29 cellular contexts compared by ENCODE assay signal in genomic region chr1:207318072-207318619, GRCh38. TPM values are rescaled to one million over a fixed set of nuclear protein-coding genes. Genes with fewer than 3 reads are reported as not detected.
DNase-seq lines count a peak whose midpoint lies in the region; ATAC-seq, FAIRE-seq and TF ChIP-seq lines count a peak whose summit lies in the region.
"Had no signal": no experiment of that assay in that cellular context is flagged by ENCODE, and none has a peak within 500 bp of the region (broad histone marks: within the 10 kb centered on the region; RNA-seq: fewer than 3 reads in every experiment).

No MANE protein-coding gene starts in this region.

- no peak for FAIRE-seq in HepG2 (lab: Jason Lieb, UNC)
- FAIRE-seq: endometrium, G401.6 had no signal

- no peak overlapping the region for H3K27ac ChIP-seq in CD8-positive, alpha-beta T cell (ENCODE audit: low read depth, low read length)
- H3K27ac ChIP-seq in PC-9 (peak overlapping the region; percentile 92; the same call in 1 of the 2 replicates), left lung (peak overlapping the region; percentile 33 to 98), spleen (peak overlapping the region in 7 of 8 donors; percentile 44 to 100 (median 99)), HepG2 (ENCODE audit: extremely low read length, insufficient read depth, low read length) (no peak overlapping the region)
- H3K27ac ChIP-seq: cardiac muscle cell, KMS-11, testis had no signal

- no peaks in the 10 kb centered on the region for H3K27me3 ChIP-seq in CD8-positive, alpha-beta T cell (ENCODE audit: insufficient read depth, low read length)
- H3K27me3 ChIP-seq in PC-9 (ENCODE audit: insufficient read depth, low read depth) (no peaks in the 10 kb centered on the region), left lung (no peaks in the 10 kb centered on the region), spleen (replicated peaks in 1 of 7) (no peaks in the 10 kb centered on the region), HepG2 (ENCODE audit: control insufficient read depth in 1 of 2, insufficient read depth in 2 of 2, low read length in 2 of 2) (no peaks in the 10 kb centered on the region; a peak in 2 of 5 replicates)
- H3K27me3 ChIP-seq: cardiac muscle cell, testis had no signal

- ATAC-seq in CD8-positive, alpha-beta T cell, result no peak
- ATAC-seq in left lung (no peak), sciatic nerve (no peak), HG03095 (IDR thresholded peaks at IDR 0.05; ENCODE audit: unreplicated experiment) (no peak), HepG2 (no peak)
- ATAC-seq: activated CD8-positive, alpha-beta T cell treated with anti-CD3 and anti-CD28 coated beads for 36 hours; GM23338; natural killer cell treated with Interleukin-12 subunit alpha and Interleukin-12 subunit beta and Interleukin-15 and Interleukin-18, amount 100 ng/mL, for 72 hours; stimulated activated naive B cell treated with anti-CD40 and anti-IgM and Interleukin-4, amounts not matched to agents 10 μg/mL and 1 μg/mL and 100 μg/mL, for 72 hours had no signal

- TF ChIP-seq EP300 in HepG2 (IDR thresholded peaks at IDR 0.05; ENCODE audit: low read depth in 2 of 2, low read length in 2 of 2) (no peak), HepG2 (CRISPR knock-in tag; IDR thresholded peaks at IDR 0.05; ENCODE audit: borderline replicate concordance) (no peak)

- 69 to 92% (median 83%) methylated on average over 3 of the region's 3 CpGs for WGBS in spleen, 5 donors
- 46% methylated on average over 3 of the region's 3 CpGs for WGBS in HepG2 (ENCODE audit: low lambda C conversion rate)

- H3K9ac ChIP-seq in HepG2 (ENCODE audit: insufficient read depth, low read depth, low read length), result no peak overlapping the region
- H3K9ac ChIP-seq: KMS-11 had no signal

- peaks cover 2% of the 10 kb centered on the region for H3K9me3 Mint-ChIP-seq in CD8-positive, alpha-beta T cell
- H3K9me3 Mint-ChIP-seq: GM23338; natural killer cell treated with Interleukin-12 subunit alpha and Interleukin-12 subunit beta and Interleukin-15 and Interleukin-18, amount 100 ng/mL, for 72 hours; stimulated activated naive B cell treated with anti-CD40 and anti-IgM and Interleukin-4, amounts not matched to agents 10 μg/mL and 1 μg/mL and 100 μg/mL, for 72 hours had no signal

- H3K79me2 ChIP-seq in PC-9 (ENCODE audit: low read depth) (peaks cover 12% of the 10 kb centered on the region), HepG2 (ENCODE audit: insufficient read depth, low read length) (no peaks in the 10 kb centered on the region)

- no peaks in the 10 kb centered on the region for H3K9me3 ChIP-seq in CD8-positive, alpha-beta T cell (ENCODE audit: low read length)
- no peaks in the 10 kb centered on the region for H3K9me3 ChIP-seq in PC-9 (ENCODE audit: insufficient read depth, low read depth)
- no peaks in the 10 kb centered on the region for H3K9me3 ChIP-seq in left lung
- H3K9me3 ChIP-seq in spleen, result no peaks in the 10 kb centered on the region
- H3K9me3 ChIP-seq in HepG2 (ENCODE audit: low read length), result no peaks in the 10 kb centered on the region
- H3K9me3 ChIP-seq: testis had no signal

- no peaks in the 10 kb centered on the region for H3K9me2 ChIP-seq in PC-9 (ENCODE audit: insufficient read depth)

- H3K27ac Mint-ChIP-seq in CD8-positive, alpha-beta T cell, result peak overlapping the region; percentile 12
- H3K27ac Mint-ChIP-seq: activated CD8-positive, alpha-beta T cell treated with anti-CD3 and anti-CD28 coated beads for 36 hours; GM23338; stimulated activated naive B cell treated with anti-CD40 and anti-IgM and Interleukin-4, amounts not matched to agents 10 μg/mL and 1 μg/mL and 100 μg/mL, for 72 hours had no signal

- in situ Hi-C loops in HepG2 (cut with HindIII; ENCODE audit: extremely low pct_ligation_motif_present, low pct_unique_long_range_greater_than_20kb), result no loop called here

- no peaks in the 10 kb centered on the region for H3K27me3 Mint-ChIP-seq in CD8-positive, alpha-beta T cell (ENCODE audit: low read depth)
- H3K27me3 Mint-ChIP-seq: activated CD8-positive, alpha-beta T cell treated with anti-CD3 and anti-CD28 coated beads for 36 hours; stimulated activated naive B cell treated with anti-CD40 and anti-IgM and Interleukin-4, amounts not matched to agents 10 μg/mL and 1 μg/mL and 100 μg/mL, for 72 hours had no signal

- TF ChIP-seq POLR2A in spleen (IDR thresholded peaks at IDR 0.05) (no peak), HepG2 (IDR thresholded peaks at IDR 0.05; ENCODE audit: insufficient read depth in 1 of 2, low read depth in 2 of 2, low read length in 2 of 2) (no peak)

- CTCF ChIA-PET in CD8-positive, alpha-beta T cell (lab: Charles Lee), result no interaction called here
- CTCF ChIA-PET in PC-9 (lab: Charles Lee) (no interaction called here), HepG2 (lab: Yijun Ruan, JAX; ENCODE audit: low intra/inter-chr PET ratio, low total read pairs) (no interaction called here)

- H3K4me1 Mint-ChIP-seq in CD8-positive, alpha-beta T cell (ENCODE audit: low read depth), result peaks cover 24% of the 10 kb centered on the region

- H4K20me1 ChIP-seq in PC-9 (ENCODE audit: insufficient read depth) (no peaks in the 10 kb centered on the region), HepG2 (ENCODE audit: insufficient read depth, low read length) (no peaks in the 10 kb centered on the region)

- peak overlapping the region; percentile 85 for H3K4me2 ChIP-seq in PC-9
- no peak overlapping the region for H3K4me2 ChIP-seq in HepG2 (ENCODE audit: low read depth, low read length)
- H3K4me2 ChIP-seq: GM23338, KMS-11 had no signal

- no peak for DNase-seq in CD8-positive, alpha-beta T cell
- DNase-seq in PC-9, result no peak
- DNase-seq in left lung, result no peak
- DNase-seq in spleen, result no peak
- no peak for DNase-seq in sciatic nerve (ENCODE audit: low spot score)
- DNase-seq in HepG2 (ENCODE audit: low spot score), result no peak
- DNase-seq in DMS 273 (lab: John Stamatoyannopoulos, UW; ENCODE audit: unreplicated experiment), result no peak
- DNase-seq: activated CD4-positive, CD25-positive, alpha-beta regulatory T cell treated with anti-CD3 and anti-CD28 coated beads, Interleukin-2, amount 50 U/mL, for 72 hours; activated CD8-positive, alpha-beta T cell treated with anti-CD3 and anti-CD28 coated beads for 36 hours; activated gamma-delta T cell treated with Interleukin-2 at 50 U/mL for 16 hours; activated T-cell treated with anti-CD3 and anti-CD28 coated beads for 4 hours; amniotic stem cell; cortex of kidney; kidney glomerular epithelial cell; NCI-H1436; NCI-H2107; NCI-H446; NCI-H82; retina; stimulated activated CD4-positive, alpha-beta T cell treated with anti-CD3 and anti-CD28 coated beads, Interleukin-4, amount 100 ng/mL, for 1 hour; stimulated activated naive B cell treated with anti-CD40 and anti-IgM and Interleukin-4, amounts not matched to agents 10 μg/mL and 1 μg/mL and 100 μg/mL, for 72 hours; testis had no signal

- H3F3A ChIP-seq in PC-9 (ENCODE audit: insufficient read depth, low read depth), result peaks cover 25% of the 10 kb centered on the region

- intact Hi-C loops in CD8-positive, alpha-beta T cell (cut with DNase I, micrococcal nuclease), result loop anchor here in 1 of 2 experiments (10.0 kb wide), 1 partner anchor 233 kb away; the partner anchor contains the start of gene C4BPB
- intact Hi-C loops in PC-9 (cut with micrococcal nuclease; ENCODE audit: unreplicated experiment) (no loop called here), left lung (cut with DNase I) (no loop called here), spleen (cut with DNase I; ENCODE audit: low total_unique reads) (no loop called here), sciatic nerve (cut with DNase I) (no loop called here), HepG2 (cut with micrococcal nuclease; ENCODE audit: unreplicated experiment) (no loop called here)

- H3K36me3 Mint-ChIP-seq in CD8-positive, alpha-beta T cell, result peaks cover 11% of the 10 kb centered on the region
- H3K36me3 Mint-ChIP-seq: natural killer cell treated with Interleukin-12 subunit alpha and Interleukin-12 subunit beta and Interleukin-15 and Interleukin-18, amount 100 ng/mL, for 72 hours had no signal

- H3K4me3 ChIP-seq in CD8-positive, alpha-beta T cell (ENCODE audit: low read depth, low read length), result no peak overlapping the region
- H3K4me3 ChIP-seq in PC-9, result no peak overlapping the region
- no peak overlapping the region for H3K4me3 ChIP-seq in left lung
- H3K4me3 ChIP-seq in spleen, result no peak overlapping the region
- H3K4me3 ChIP-seq in HepG2 (replicated peaks in 1 of 3; ENCODE audit: insufficient read depth in 1 of 3, low read depth in 2 of 3, low read length in 3 of 3), result no peak overlapping the region
- H3K4me3 ChIP-seq: cardiac muscle cell, GM23338, testis had no signal

- H3K4me3 Mint-ChIP-seq in CD8-positive, alpha-beta T cell, result no peak overlapping the region
- H3K4me3 Mint-ChIP-seq: activated CD8-positive, alpha-beta T cell treated with anti-CD3 and anti-CD28 coated beads for 36 hours; GM23338; natural killer cell treated with Interleukin-12 subunit alpha and Interleukin-12 subunit beta and Interleukin-15 and Interleukin-18, amount 100 ng/mL, for 72 hours; stimulated activated naive B cell treated with anti-CD40 and anti-IgM and Interleukin-4, amounts not matched to agents 10 μg/mL and 1 μg/mL and 100 μg/mL, for 72 hours had no signal

- no peak for TF ChIP-seq RAD21 in HepG2 (CRISPR knock-in tag; IDR thresholded peaks at IDR 0.05)

- no peaks in the 10 kb centered on the region for H3K4me1 ChIP-seq in CD8-positive, alpha-beta T cell (ENCODE audit: insufficient read depth, low read length)
- H3K4me1 ChIP-seq in PC-9 (replicated peaks; ENCODE audit: insufficient read depth) (peaks cover 61% of the 10 kb centered on the region), left lung (peaks cover 8 to 63% of the 10 kb centered on the region in 2 donors), spleen (peaks cover 10 to 60% (median 26%) of the 10 kb centered on the region in 6 donors), HepG2 (ENCODE audit: insufficient read depth, low read length) (peaks cover 7% of the 10 kb centered on the region; the same call in 1 of the 2 replicates)

- no peaks in the 10 kb centered on the region for H3K36me3 ChIP-seq in CD8-positive, alpha-beta T cell (ENCODE audit: insufficient read depth, low read length)
- 0 out of 2 replicates have a peak, but pooled peaks cover 4% of the 10 kb centered on the region for H3K36me3 ChIP-seq in PC-9 (ENCODE audit: low read depth)
- no peaks in the 10 kb centered on the region for H3K36me3 ChIP-seq in left lung
- no peaks in the 10 kb centered on the region for H3K36me3 ChIP-seq in spleen
- no peaks in the 10 kb centered on the region for H3K36me3 ChIP-seq in HepG2 (replicated peaks in 1 of 2; ENCODE audit: control insufficient read depth in 1 of 2, insufficient read depth in 2 of 2, low read length in 2 of 2)
- H3K36me3 ChIP-seq: cardiac muscle cell had no signal

- TF ChIP-seq CTCF in CD8-positive, alpha-beta T cell (IDR thresholded peaks at IDR 0.05), result no peak
- TF ChIP-seq CTCF in PC-9 (conservative IDR thresholded peaks at IDR 0.05) (no peak), left lung (IDR thresholded peaks at IDR 0.05) (no peak), spleen (IDR thresholded peaks at IDR 0.05 in 8 of 11, conservative IDR thresholded peaks at IDR 0.05 in 3 of 11) (no peak), HepG2 (CRISPR knock-in tag; IDR thresholded peaks at IDR 0.05) (no peak)

- H2AFZ ChIP-seq in PC-9 (no peak overlapping the region), HepG2 (ENCODE audit: low read length) (no peak overlapping the region)
- H2AFZ ChIP-seq: GM23338 had no signal

- no TSS peak for BruUV-seq in PC-9 (replicated peaks; lab: Mats Ljungman, UMichigan)
- BruUV-seq in HepG2 (replicated peaks; lab: Mats Ljungman, UMichigan), result no TSS peak

- POLR2A ChIA-PET in CD8-positive, alpha-beta T cell (lab: Charles Lee), result interaction anchor here (1.2 kb wide), 1 partner anchor 12 kb away, joined by 4 read pairs; no protein-coding TSS in a partner anchor
- POLR2A ChIA-PET in PC-9 (lab: Charles Lee; ENCODE audit: unreplicated experiment), result no interaction called here
- POLR2A ChIA-PET in HepG2 (lab: Yijun Ruan, JAX), result no interaction called here

RNA-seq across cellular contexts. Expression of gene CD55, which starts 3.3 kb away (rescaled TPM):
- total RNA-seq in CD8-positive, alpha-beta T cell, result 100 to 1,000 TPM; 256 to 261 TPM
- 45.9 and 46.4 TPM in 2 replicates for total RNA-seq in PC-9 (2021)
- 100 to 1,000 TPM; 261 to 593 TPM for total RNA-seq in left lung
- 100 to 1,000 TPM in 5 of 7 donors, 10 to 100 TPM in 2; 97.0 to 229 (median 116) TPM for total RNA-seq in spleen
- 10 to 100 TPM; 28.5 to 41.1 (median 28.5) TPM for polyA plus RNA-seq in spleen
- 152 TPM for total RNA-seq in sciatic nerve
- 2.7 and 6.0 TPM in 2 replicates for total RNA-seq in HepG2 (2016; rRNA removed; fragmentation: Illumina TruSeq; extraction: Trizol)
- 0.79 and 0.91 TPM in 2 replicates for total RNA-seq in HepG2 (2016; cell fraction: cytosol; rRNA removed; fragmentation: Illumina TruSeq; extraction: Trizol; ENCODE audit: low read depth)
- 2.9 and 6.1 TPM in 2 replicates for total RNA-seq in HepG2 (2016; cell fraction: insoluble cytoplasmic fraction; rRNA removed; fragmentation: Illumina TruSeq; extraction: Trizol)
- total RNA-seq in HepG2 (2016; cell fraction: membrane; rRNA removed; fragmentation: Illumina TruSeq; extraction: Trizol), result 1.9 TPM in 2 replicates
- 7.4 and 8.5 TPM in 2 replicates for total RNA-seq in HepG2 (2016; cell fraction: nucleus; rRNA removed; fragmentation: Illumina TruSeq; extraction: Trizol)
- 48.7 and 56.0 TPM in 2 replicates for polyA plus RNA-seq in HepG2 (2011; rRNA removed)
- polyA plus RNA-seq in HepG2 (2011; cell fraction: cytosol; rRNA removed), result 28.9 and 51.0 TPM in 2 replicates
- polyA plus RNA-seq in HepG2 (2011; cell fraction: nucleus; rRNA removed), result 11.6 and 15.8 TPM in 2 replicates
- 36.4 and 48.7 TPM in 2 replicates for polyA plus RNA-seq in HepG2 (2012)
- polyA plus RNA-seq in HepG2 (2016; cell fraction: cytosol; fragmentation: Illumina TruSeq; extraction: Trizol; ENCODE audit: low read depth), result 1.5 and 1.8 TPM in 2 replicates
- polyA plus RNA-seq in HepG2 (2016; cell fraction: insoluble cytoplasmic fraction; fragmentation: Illumina TruSeq; extraction: Trizol; ENCODE audit: low read depth), result 4.6 and 4.8 TPM in 2 replicates
- polyA plus RNA-seq in HepG2 (2016; cell fraction: membrane; fragmentation: Illumina TruSeq; extraction: Trizol; ENCODE audit: low read depth), result 2.2 and 2.3 TPM in 2 replicates
- polyA plus RNA-seq in HepG2 (2016; cell fraction: nucleus; fragmentation: Illumina TruSeq; extraction: Trizol; ENCODE audit: insufficient read depth, low read depth), result 11.4 and 16.1 TPM in 2 replicates
- 17.0 and 617 TPM in 2 replicates for polyA minus RNA-seq in HepG2 (2011; rRNA and poly(A)+ RNA removed; ENCODE audit: low replicate concordance)
- 24.7 and 25.8 TPM in 2 replicates for polyA minus RNA-seq in HepG2 (2011; cell fraction: cytosol; rRNA and poly(A)+ RNA removed)
- polyA minus RNA-seq in HepG2 (2011; cell fraction: nucleus; rRNA and poly(A)+ RNA removed), result 42.5 and 44.9 TPM in 2 replicates

Comparison
In these comparisons a context has a peak if more than half of its experiments do, and no peak if none do; other contexts are left out.
1. H3K27ac ChIP-seq: peak in PC-9 (single experiment), left lung (2 of 2) and spleen (7 of 8); none in CD8-positive, alpha-beta T cell (single experiment) and HepG2 (single experiment).